In the genomic region with DNA sequence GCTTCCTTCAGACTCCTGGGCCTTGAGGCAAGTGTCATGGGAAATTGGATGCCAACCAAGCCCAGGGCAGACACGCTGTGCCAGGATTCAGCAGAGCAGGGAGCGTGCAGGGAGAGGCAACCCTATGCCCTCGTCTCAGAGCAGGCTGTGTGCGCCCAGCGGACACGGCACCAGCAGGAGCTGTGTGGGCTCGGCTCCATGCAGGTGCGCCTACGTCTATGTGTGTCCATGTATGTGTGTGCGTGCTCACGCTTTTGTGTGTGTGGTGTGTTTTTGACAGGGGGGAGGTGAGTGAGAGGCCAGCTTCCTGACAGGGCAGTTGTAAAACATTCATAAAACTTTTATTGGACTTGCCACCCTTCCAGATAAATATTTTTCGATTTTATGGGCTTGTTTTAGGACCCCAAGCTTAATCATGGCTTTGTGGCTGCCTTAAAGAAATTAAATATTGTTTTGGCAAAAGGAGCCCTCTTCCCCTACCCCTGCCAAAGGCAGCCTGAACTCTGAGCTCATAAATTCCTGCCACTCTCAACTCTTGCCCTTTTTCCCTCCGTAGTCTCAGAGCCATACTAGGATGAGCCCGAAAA, we compare ENCODE assay signal across 17 cellular contexts.
DNase-seq lines count a peak whose midpoint lies in the region; ATAC-seq, FAIRE-seq and TF ChIP-seq lines count a peak whose summit lies in the region.
"Had no signal": no experiment of that assay in that cellular context is flagged by ENCODE, and none has a peak within 500 bp of the region (broad histone marks: within the 10 kb centered on the region; RNA-seq: fewer than 3 reads in every experiment).

No MANE protein-coding gene starts in this region.

- peak overlapping the region; percentile 79 to 83 for H3K27ac ChIP-seq in ascending aorta
- peak overlapping the region; percentile 63 for H3K27ac ChIP-seq in hepatocyte
- H3K27ac ChIP-seq in gastrocnemius medialis: peak overlapping the region; percentile 64 to 89 (median 77)
- H3K27ac ChIP-seq: BLaER1 treated with 17β-estradiol and CSF1 and Interleukin-3, amounts not matched to agents 10 nM and 100 nM; esophagus muscularis mucosa; HL-60; RWPE1 had no signal

- peak overlapping the region; percentile 46 for H3K4me2 ChIP-seq in hepatocyte

- FAIRE-seq in H54 (lab: Jason Lieb, UNC): no peak

- TF ChIP-seq POLR2A in gastrocnemius medialis (IDR thresholded peaks at IDR 0.05) (no peak), H54 (IDR thresholded peaks at IDR 0.05; ENCODE audit: low read depth, low read length) (no peak)

- in situ Hi-C loops in gastrocnemius medialis (cut with MboI; ENCODE audit: low sequenced_read_pairs in 4 of 4): no loop called here

- no peaks in the 10 kb centered on the region for H4K20me1 ChIP-seq in hepatocyte (ENCODE audit: insufficient read depth, poor library complexity, severe bottlenecking)

- H3K9me3 ChIP-seq in ascending aorta: no peaks in the 10 kb centered on the region
- no peaks in the 10 kb centered on the region for H3K9me3 ChIP-seq in hepatocyte (ENCODE audit: low read depth)
- no peaks in the 10 kb centered on the region for H3K9me3 ChIP-seq in gastrocnemius medialis
- H3K9me3 ChIP-seq: BLaER1 treated with 17β-estradiol and CSF1 and Interleukin-3, amounts not matched to agents 10 nM and 100 nM; esophagus muscularis mucosa had no signal

- no peaks in the 10 kb centered on the region for H3K27me3 ChIP-seq in ascending aorta
- H3K27me3 ChIP-seq in hepatocyte: no peaks in the 10 kb centered on the region
- no peaks in the 10 kb centered on the region for H3K27me3 ChIP-seq in gastrocnemius medialis
- H3K27me3 ChIP-seq: BLaER1 treated with 17β-estradiol and CSF1 and Interleukin-3, amounts not matched to agents 10 nM and 100 nM; esophagus muscularis mucosa had no signal

- no peaks in the 10 kb centered on the region for H3K79me2 ChIP-seq in hepatocyte

- no peak for TF ChIP-seq CTCF in ascending aorta (IDR thresholded peaks at IDR 0.05)
- TF ChIP-seq CTCF in hepatocyte (IDR thresholded peaks at IDR 0.05; ENCODE audit: poor library complexity): no peak
- no peak for TF ChIP-seq CTCF in gastrocnemius medialis (IDR thresholded peaks at IDR 0.05 in 4 of 5, conservative IDR thresholded peaks at IDR 0.05 in 1 of 5)

- H3K4me3 ChIP-seq in ascending aorta (no peak overlapping the region), hepatocyte (no peak overlapping the region), gastrocnemius medialis (no peak overlapping the region)
- H3K4me3 ChIP-seq: BLaER1 treated with 17β-estradiol and CSF1 and Interleukin-3, amounts not matched to agents 10 nM and 100 nM; esophagus muscularis mucosa had no signal

- H2AFZ ChIP-seq in hepatocyte: no peak overlapping the region

- DNase-seq in HT-29 (ENCODE audit: low spot score) (peak; percentile 94), ascending aorta (ENCODE audit: low spot score in 2 of 2) (no peak), hepatocyte (ENCODE audit: low spot score) (no peak), gastrocnemius medialis (peak; percentile 63 to 78), H54 (ENCODE audit: insufficient read length, low spot score) (no peak), NCI-H2171 (lab: John Stamatoyannopoulos, UW) (no peak)
- no peak for DNase-seq in activated T-cell treated with anti-CD3 and anti-CD28 coated beads, Interleukin-2, amount 50 U/mL, for 48 hours
- DNase-seq: activated CD8-positive, alpha-beta T cell treated with anti-CD3 and anti-CD28 coated beads for 36 hours; activated naive CD4-positive, alpha-beta T cell treated with anti-CD3 and anti-CD28 coated beads for 36 hours; central memory CD4-positive, alpha-beta T cell; EL; stimulated activated naive CD8-positive, alpha-beta T cell treated with anti-CD3 and anti-CD28 coated beads, Interleukin-15, Interleukin-2, amounts not matched to agents 100 U/mL and 50 U/mL, for 24 hours had no signal

- no peaks in the 10 kb centered on the region for H3K36me3 ChIP-seq in ascending aorta
- no peaks in the 10 kb centered on the region for H3K36me3 ChIP-seq in hepatocyte (replicated peaks; ENCODE audit: insufficient read depth, low read depth)
- no peaks in the 10 kb centered on the region for H3K36me3 ChIP-seq in gastrocnemius medialis
- H3K36me3 ChIP-seq: esophagus muscularis mucosa had no signal

- ATAC-seq in gastrocnemius medialis (peak; percentile 20 to 25), GM18909 (IDR thresholded peaks at IDR 0.05; ENCODE audit: poor library complexity, unreplicated experiment) (no peak)
- ATAC-seq: activated CD8-positive, alpha-beta T cell treated with anti-CD3 and anti-CD28 coated beads for 36 hours; stimulated activated naive CD8-positive, alpha-beta T cell treated with anti-CD3 and anti-CD28 coated beads, Interleukin-15, Interleukin-2, amounts not matched to agents 100 U/mL and 50 U/mL, for 24 hours had no signal

- WGBS in hepatocyte (ENCODE audit: low lambda C conversion rate, missing lambda C conversion rate): 75% methylated on average over 14 of the region's 14 CpGs

- peaks cover 16 to 54% of the 10 kb centered on the region in 2 donors for H3K4me1 ChIP-seq in ascending aorta
- peaks cover 54% of the 10 kb centered on the region for H3K4me1 ChIP-seq in hepatocyte (ENCODE audit: insufficient read depth)
- peaks cover 72 to 78% of the 10 kb centered on the region in 2 donors for H3K4me1 ChIP-seq in gastrocnemius medialis

- no peaks in the 10 kb centered on the region for H3K9me2 ChIP-seq in hepatocyte (replicated peaks; ENCODE audit: insufficient read depth)

- intact Hi-C loops in ascending aorta (cut with DNase I): loop anchor here (5.0 to 10.0 kb wide), 3 partner anchors 230 to 345 kb away; partner anchors contain the start of genes EEFSEC and RAB7A
- intact Hi-C loops in gastrocnemius medialis (cut with DNase I; ENCODE audit: low total_unique reads): no loop called here

Comparison
In these comparisons a context has a peak if more than half of its experiments do, and no peak if none do; other contexts are left out.
1. DNase-seq: peak in HT-29 (single experiment) and gastrocnemius medialis (2 of 2); none in ascending aorta (0 of 2), hepatocyte (single experiment), H54 (single experiment), NCI-H2171 (single experiment) and activated T-cell treated with anti-CD3 and anti-CD28 coated beads, Interleukin-2, amount 50 U/mL, for 48 hours (0 of 2).
2. Peak in every context shown above with its lines, with median percentiles within 50 percentile points of each other: H3K27ac ChIP-seq.